ENCODE assay signal across 9 cellular contexts in the genomic region with DNA sequence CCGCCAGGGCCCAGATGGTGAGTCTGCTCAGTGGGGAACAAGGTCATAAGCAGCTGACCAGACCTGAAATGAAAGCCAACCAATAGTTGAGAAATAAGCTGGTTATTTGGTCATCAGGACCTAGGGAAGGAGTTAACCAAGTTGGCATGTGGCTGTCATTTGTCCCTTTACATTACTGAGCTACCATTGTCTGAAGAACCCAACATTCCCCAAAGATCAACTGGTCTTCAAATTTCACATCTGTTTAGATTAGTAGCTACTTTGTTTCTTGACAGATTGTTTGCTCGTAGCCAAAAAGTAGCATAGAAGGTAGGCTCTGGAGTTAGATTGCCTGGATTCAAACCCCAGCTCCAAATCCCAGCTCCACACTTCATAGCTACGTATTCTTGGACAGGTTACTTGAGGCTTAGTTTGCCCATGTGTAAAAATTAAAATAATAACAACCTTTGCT. TPM values are rescaled to one million over a fixed set of nuclear protein-coding genes. Genes with fewer than 3 reads are reported as not detected.
DNase-seq lines count a peak whose midpoint lies in the region; FAIRE-seq and TF ChIP-seq lines count a peak whose summit lies in the region.
"Had no signal": no experiment of that assay in that cellular context is flagged by ENCODE, and none has a peak within 500 bp of the region (broad histone marks: within the 10 kb centered on the region; RNA-seq: fewer than 3 reads in every experiment).

No MANE protein-coding gene starts in this region.

- intact Hi-C loops in activated T-helper 2 cell treated with anti-CD3 and anti-CD28 coated beads, Interferon-gamma antibody, Interleukin-2, Interleukin-4, amounts not matched to agents 10 μg/mL and 5 μg/mL and 100 μg/mL, durations not matched to agents 14 hours and 24 hours and 36 hours (cut with micrococcal nuclease), result loop anchor here (5.0 to 10.0 kb wide), 2 partner anchors 284 to 934 kb away; a partner anchor contains a TSS
- intact Hi-C loops in stomach (cut with DNase I; ENCODE audit: low total_unique reads), result loop anchor here (5.0 kb wide), 1 partner anchor 54 kb away; no protein-coding TSS in a partner anchor

- H3K36me3 ChIP-seq in keratinocyte (ENCODE audit: control insufficient read depth in 2 of 2, extremely low read depth in 1 of 2, insufficient read depth in 2 of 2, low read length in 2 of 2) (peaks cover 13% of the 10 kb centered on the region in 2 experiments), stomach (peaks cover 0 to 45% (median 39%) of the 10 kb centered on the region in 4 donors)

- peaks cover 17% of the 10 kb centered on the region for H3K36me3 Mint-ChIP-seq in T-helper 2 cell treated with Interferon-gamma antibody and Interleukin-4, amounts not matched to agents 5 μg/mL and 100 μg/mL, for 36 hours (ENCODE audit: low read depth)
- H3K36me3 Mint-ChIP-seq in activated T-helper 2 cell treated with anti-CD3 and anti-CD28 coated beads, Interferon-gamma antibody, Interleukin-2, Interleukin-4, amounts not matched to agents 10 μg/mL and 5 μg/mL and 100 μg/mL, durations not matched to agents 14 hours and 24 hours and 36 hours (ENCODE audit: low read depth), result peaks cover 18% of the 10 kb centered on the region

- H3K9me3 ChIP-seq in keratinocyte (ENCODE audit: control insufficient read depth, low read depth, low read length), result no peaks in the 10 kb centered on the region
- no peaks in the 10 kb centered on the region for H3K9me3 ChIP-seq in stomach

- H3K4me3 Mint-ChIP-seq in T-helper 2 cell treated with Interferon-gamma antibody and Interleukin-4, amounts not matched to agents 5 μg/mL and 100 μg/mL, for 36 hours, result peak overlapping the region; percentile 78
- H3K4me3 Mint-ChIP-seq in activated T-helper 2 cell treated with anti-CD3 and anti-CD28 coated beads, Interferon-gamma antibody, Interleukin-2, Interleukin-4, amounts not matched to agents 10 μg/mL and 5 μg/mL and 100 μg/mL, durations not matched to agents 14 hours and 24 hours and 36 hours (ENCODE audit: low read depth), result peak overlapping the region; percentile 84

- no peaks in the 10 kb centered on the region for H4K20me1 ChIP-seq in keratinocyte (ENCODE audit: control insufficient read depth, extremely low read depth, insufficient read depth, low read length)

- 89 to 95% (median 94%) methylated on average over 3 of the region's 3 CpGs for whole genome bisulfite sequencing in stomach, 5 donors

- no peak for TF ChIP-seq EP300 in stomach (IDR thresholded peaks at IDR 0.05)

- no peaks in the 10 kb centered on the region for H3K27me3 Mint-ChIP-seq in T-helper 2 cell treated with Interferon-gamma antibody and Interleukin-4, amounts not matched to agents 5 μg/mL and 100 μg/mL, for 36 hours (ENCODE audit: low read depth)
- no peaks in the 10 kb centered on the region for H3K27me3 Mint-ChIP-seq in activated T-helper 2 cell treated with anti-CD3 and anti-CD28 coated beads, Interferon-gamma antibody, Interleukin-2, Interleukin-4, amounts not matched to agents 10 μg/mL and 5 μg/mL and 100 μg/mL, durations not matched to agents 14 hours and 24 hours and 36 hours (ENCODE audit: low read depth)

- dilution Hi-C loops in keratinocyte (cut with MboI; ENCODE audit: extremely low pct_ligation_motif_present, low sequenced_read_pairs), result no loop called here

- H3K9me3 Mint-ChIP-seq in T-helper 2 cell treated with Interferon-gamma antibody and Interleukin-4, amounts not matched to agents 5 μg/mL and 100 μg/mL, for 36 hours, result no peaks in the 10 kb centered on the region
- H3K9me3 Mint-ChIP-seq in activated T-helper 2 cell treated with anti-CD3 and anti-CD28 coated beads, Interferon-gamma antibody, Interleukin-2, Interleukin-4, amounts not matched to agents 10 μg/mL and 5 μg/mL and 100 μg/mL, durations not matched to agents 14 hours and 24 hours and 36 hours, result no peaks in the 10 kb centered on the region

- FAIRE-seq in keratinocyte (lab: Jason Lieb, UNC), result no peak

- H3K27ac ChIP-seq in keratinocyte (ENCODE audit: control insufficient read depth, insufficient read depth, low read length), result peak overlapping the region; percentile 86
- peak overlapping the region in 4 of 5 donors; percentile 86 to 89 (median 88) for H3K27ac ChIP-seq in stomach

- H3K4me1 Mint-ChIP-seq in T-helper 2 cell treated with Interferon-gamma antibody and Interleukin-4, amounts not matched to agents 5 μg/mL and 100 μg/mL, for 36 hours (ENCODE audit: low read depth), result peaks cover 31% of the 10 kb centered on the region
- H3K4me1 Mint-ChIP-seq in activated T-helper 2 cell treated with anti-CD3 and anti-CD28 coated beads, Interferon-gamma antibody, Interleukin-2, Interleukin-4, amounts not matched to agents 10 μg/mL and 5 μg/mL and 100 μg/mL, durations not matched to agents 14 hours and 24 hours and 36 hours (ENCODE audit: low read depth), result peaks cover 22% of the 10 kb centered on the region

- no peaks in the 10 kb centered on the region for H3K9me1 ChIP-seq in keratinocyte (ENCODE audit: control insufficient read depth, extremely low read depth, insufficient read depth, low read length)

- TF ChIP-seq CTCF in keratinocyte (optimal IDR thresholded peaks at IDR 0.05 in 1 of 3, IDR thresholded peaks at IDR 0.05 in 1 of 3, conservative IDR thresholded peaks at IDR 0.05 in 1 of 3; ENCODE audit: extremely low read depth in 1 of 3, insufficient read depth in 2 of 3, low read length in 3 of 3) (no peak), stomach (IDR thresholded peaks at IDR 0.05) (no peak)

- peaks cover 11% of the 10 kb centered on the region for H3K4me1 ChIP-seq in keratinocyte (ENCODE audit: control insufficient read depth, extremely low read depth, insufficient read depth, low read length)
- H3K4me1 ChIP-seq in stomach, result peaks cover 8 to 51% (median 29%) of the 10 kb centered on the region in 4 donors

- no peak for TF ChIP-seq POLR2A in stomach (IDR thresholded peaks at IDR 0.05)

- H3K79me2 ChIP-seq in keratinocyte (ENCODE audit: control insufficient read depth, insufficient read depth, low read length), result peaks cover 15% of the 10 kb centered on the region

- peak overlapping the region; percentile 89 for H3K9ac ChIP-seq in keratinocyte (ENCODE audit: control insufficient read depth, extremely low read depth, insufficient read depth, low read length)

- H3K4me2 ChIP-seq in keratinocyte (ENCODE audit: control insufficient read depth, extremely low read depth, insufficient read depth, low read depth, low read length), result peak overlapping the region; percentile 98

- DNase-seq in T-helper 2 cell treated with Interferon-gamma antibody and Interleukin-4, amounts not matched to agents 5 μg/mL and 100 μg/mL, for 36 hours (ENCODE audit: low spot score), result no peak
- no peak for DNase-seq in T-helper 2 cell
- no peak for DNase-seq in activated T-helper 2 cell treated with anti-CD3 and anti-CD28 coated beads, Interferon-gamma antibody, Interleukin-2, Interleukin-4, amounts not matched to agents 10 μg/mL and 5 μg/mL and 100 μg/mL, durations not matched to agents 14 hours and 24 hours and 36 hours (ENCODE audit: low spot score)
- no peak for DNase-seq in keratinocyte (ENCODE audit: low read depth, low spot score)
- no peak for DNase-seq in stomach
- no peak for DNase-seq in stimulated activated CD4-positive, alpha-beta T cell treated with anti-CD3 and anti-CD28 coated beads, Interleukin-1b, Interleukin-23, amount 100 ng/mL, for 48 hours
- no peak for DNase-seq in NCI-H2196 (lab: John Stamatoyannopoulos, UW; ENCODE audit: unreplicated experiment)
- no peak for DNase-seq in HCEC 1CT

- peak overlapping the region; percentile 55 to 86 (median 85) for H3K4me3 ChIP-seq in keratinocyte (ENCODE audit: control insufficient read depth in 2 of 3, extremely low read depth in 1 of 3, insufficient read depth in 2 of 3, low read depth in 1 of 3, low read length in 3 of 3)
- peak overlapping the region; percentile 43 to 54 (median 50) for H3K4me3 ChIP-seq in stomach

- no peak overlapping the region for H3K27ac Mint-ChIP-seq in T-helper 2 cell treated with Interferon-gamma antibody and Interleukin-4, amounts not matched to agents 5 μg/mL and 100 μg/mL, for 36 hours
- H3K27ac Mint-ChIP-seq in activated T-helper 2 cell treated with anti-CD3 and anti-CD28 coated beads, Interferon-gamma antibody, Interleukin-2, Interleukin-4, amounts not matched to agents 10 μg/mL and 5 μg/mL and 100 μg/mL, durations not matched to agents 14 hours and 24 hours and 36 hours, result peak overlapping the region; percentile 3

- H3K27me3 ChIP-seq in keratinocyte (ENCODE audit: control insufficient read depth, extremely low read depth, insufficient read depth, low read length) (no peaks in the 10 kb centered on the region), stomach (no peaks in the 10 kb centered on the region)

- H2AFZ ChIP-seq in keratinocyte (ENCODE audit: control insufficient read depth, low read length), result no peak overlapping the region

RNA-seq across cellular contexts. Expression of a gene that starts 1.0 kb away (rescaled TPM):
- 15.7 and 17.6 TPM in 2 replicates for total RNA-seq in activated T-helper 2 cell treated with anti-CD3 and anti-CD28 coated beads, Interferon-gamma antibody, Interleukin-2, Interleukin-4, amounts not matched to agents 10 μg/mL and 5 μg/mL and 100 μg/mL, durations not matched to agents 14 hours and 24 hours and 36 hours
- polyA plus RNA-seq in keratinocyte, result 4.8 to 8.9 TPM (median 7.2 TPM) in 3 replicates
- polyA plus RNA-seq in keratinocyte (2011; ENCODE audit: low read depth), result 3.9 TPM
- polyA plus RNA-seq in keratinocyte (2011; cell fraction: cytosol; rRNA removed), result 4.1 and 11.0 TPM in 2 replicates
- polyA plus RNA-seq in keratinocyte (2011; cell fraction: nucleus; rRNA removed), result 5.9 and 10.3 TPM in 2 replicates
- 11.1 and 11.7 TPM in 2 replicates for polyA plus RNA-seq in keratinocyte (2012; ENCODE audit: low replicate concordance)
- 1.2 to 6.2 TPM (median 2.1 TPM) in 3 replicates for polyA minus RNA-seq in keratinocyte
- 15.3 TPM for polyA minus RNA-seq in keratinocyte (2011; cell fraction: cytosol; rRNA and poly(A)+ RNA removed)
- polyA minus RNA-seq in keratinocyte (2011; cell fraction: nucleus; rRNA and poly(A)+ RNA removed), result 5.4 and 6.5 TPM in 2 replicates
- total RNA-seq in stomach, result 10 to 100 TPM in 4 of 5 donors, under 1 TPM in 1; 0.45 to 51.9 (median 13.6) TPM
- polyA plus RNA-seq in stomach, result 10 to 100 TPM; 23.9 to 45.1 (median 29.9) TPM

RNA-seq across cellular contexts. Expression of a gene that starts 2.0 kb away (rescaled TPM):
- total RNA-seq in activated T-helper 2 cell treated with anti-CD3 and anti-CD28 coated beads, Interferon-gamma antibody, Interleukin-2, Interleukin-4, amounts not matched to agents 10 μg/mL and 5 μg/mL and 100 μg/mL, durations not matched to agents 14 hours and 24 hours and 36 hours, result 0.69 and 0.82 TPM in 2 replicates
- 0.46 to 1.3 TPM (median 0.94 TPM) in 3 replicates for polyA plus RNA-seq in keratinocyte
- not detected for polyA plus RNA-seq in keratinocyte (2011; ENCODE audit: low read depth)
- 0.36 and 0.58 TPM in 2 replicates for polyA plus RNA-seq in keratinocyte (2011; cell fraction: cytosol; rRNA removed)
- 1.5 and 2.2 TPM in 2 replicates for polyA plus RNA-seq in keratinocyte (2011; cell fraction: nucleus; rRNA removed)
- polyA plus RNA-seq in keratinocyte (2012; ENCODE audit: low replicate concordance), result 0.36 and 0.48 TPM in 2 replicates
- polyA minus RNA-seq in keratinocyte, result 0.53 to 2.9 TPM in 2 of 3 replicates, not detected in the other
- not detected for polyA minus RNA-seq in keratinocyte (2011; cell fraction: cytosol; rRNA and poly(A)+ RNA removed)
- not detected in 2 replicates for polyA minus RNA-seq in keratinocyte (2011; cell fraction: nucleus; rRNA and poly(A)+ RNA removed)
- 1 to 10 TPM in 2 of 5 donors, under 1 TPM in 1, not detected in 2; 0.87 to 4.6 (median 2.3) TPM for total RNA-seq in stomach
- polyA plus RNA-seq in stomach, result 1 to 10 TPM in 2 of 3 donors, under 1 TPM in 1; 0.98 to 3.7 (median 1.2) TPM

RNA-seq across cellular contexts. Expression of a gene that starts 6.6 kb away (rescaled TPM):
- total RNA-seq in activated T-helper 2 cell treated with anti-CD3 and anti-CD28 coated beads, Interferon-gamma antibody, Interleukin-2, Interleukin-4, amounts not matched to agents 10 μg/mL and 5 μg/mL and 100 μg/mL, durations not matched to agents 14 hours and 24 hours and 36 hours, result 579 and 583 TPM in 2 replicates
- polyA plus RNA-seq in keratinocyte (270 to 540 TPM (median 314 TPM) in 3 replicates), stomach (100 to 1,000 TPM; 255 to 383 (median 255) TPM)
- polyA plus RNA-seq in keratinocyte (2011; ENCODE audit: low read depth), result 131 TPM
- polyA plus RNA-seq in keratinocyte (2011; cell fraction: cytosol; rRNA removed), result 156 and 228 TPM in 2 replicates
- 643 and 658 TPM in 2 replicates for polyA plus RNA-seq in keratinocyte (2011; cell fraction: nucleus; rRNA removed)
- polyA plus RNA-seq in keratinocyte (2012; ENCODE audit: low replicate concordance), result 172 and 266 TPM in 2 replicates
- polyA minus RNA-seq in keratinocyte, result 432 to 600 TPM (median 568 TPM) in 3 replicates
- polyA minus RNA-seq in keratinocyte (2011; cell fraction: cytosol; rRNA and poly(A)+ RNA removed), result 229 TPM
- 190 and 275 TPM in 2 replicates for polyA minus RNA-seq in keratinocyte (2011; cell fraction: nucleus; rRNA and poly(A)+ RNA removed)
- 100 to 1,000 TPM; 198 to 445 (median 248) TPM for total RNA-seq in stomach

RNA-seq across cellular contexts. Expression of a gene that starts 19.7 kb away (rescaled TPM):
- total RNA-seq in activated T-helper 2 cell treated with anti-CD3 and anti-CD28 coated beads, Interferon-gamma antibody, Interleukin-2, Interleukin-4, amounts not matched to agents 10 μg/mL and 5 μg/mL and 100 μg/mL, durations not matched to agents 14 hours and 24 hours and 36 hours, result not detected in 2 replicates
- polyA plus RNA-seq in keratinocyte, result not detected in 3 replicates
- not detected for polyA plus RNA-seq in keratinocyte (2011; ENCODE audit: low read depth)
- polyA plus RNA-seq in keratinocyte (2011; cell fraction: cytosol; rRNA removed), result not detected in 2 replicates
- polyA plus RNA-seq in keratinocyte (2011; cell fraction: nucleus; rRNA removed), result not detected in 2 replicates
- not detected in 2 replicates for polyA plus RNA-seq in keratinocyte (2012; ENCODE audit: low replicate concordance)
- not detected in 3 replicates for polyA minus RNA-seq in keratinocyte
- polyA minus RNA-seq in keratinocyte (2011; cell fraction: cytosol; rRNA and poly(A)+ RNA removed), result not detected
- not detected in 2 replicates for polyA minus RNA-seq in keratinocyte (2011; cell fraction: nucleus; rRNA and poly(A)+ RNA removed)
- not detected for total RNA-seq in stomach
- polyA plus RNA-seq in stomach, result not detected
- total RNA-seq: glomerular endothelial cell had no signal

RNA-seq across cellular contexts. Expression of a gene that starts 23.6 kb away (rescaled TPM):
- total RNA-seq in activated T-helper 2 cell treated with anti-CD3 and anti-CD28 coated beads, Interferon-gamma antibody, Interleukin-2, Interleukin-4, amounts not matched to agents 10 μg/mL and 5 μg/mL and 100 μg/mL, durations not matched to agents 14 hours and 24 hours and 36 hours, result 293 and 308 TPM in 2 replicates
- polyA plus RNA-seq in keratinocyte, result 0.04 TPM in 1 of 3 replicates, not detected in the others
- polyA plus RNA-seq in keratinocyte (2011; ENCODE audit: low read depth), result 0.32 TPM
- polyA plus RNA-seq in keratinocyte (2011; cell fraction: cytosol; rRNA removed), result not detected in 2 replicates
- polyA plus RNA-seq in keratinocyte (2011; cell fraction: nucleus; rRNA removed), result not detected in 2 replicates
- 0.23 TPM in 1 of 2 replicates, not detected in the other for polyA plus RNA-seq in keratinocyte (2012; ENCODE audit: low replicate concordance)
- polyA minus RNA-seq in keratinocyte, result not detected in 3 replicates
- not detected for polyA minus RNA-seq in keratinocyte (2011; cell fraction: cytosol; rRNA and poly(A)+ RNA removed)
- not detected in 2 replicates for polyA minus RNA-seq in keratinocyte (2011; cell fraction: nucleus; rRNA and poly(A)+ RNA removed)
- total RNA-seq in stomach, result not detected
- under 1 TPM in 1 of 3 donors, not detected in 2; 0.18 TPM for polyA plus RNA-seq in stomach
